ENCODE assay signal across 8 cellular contexts in the genomic region with DNA sequence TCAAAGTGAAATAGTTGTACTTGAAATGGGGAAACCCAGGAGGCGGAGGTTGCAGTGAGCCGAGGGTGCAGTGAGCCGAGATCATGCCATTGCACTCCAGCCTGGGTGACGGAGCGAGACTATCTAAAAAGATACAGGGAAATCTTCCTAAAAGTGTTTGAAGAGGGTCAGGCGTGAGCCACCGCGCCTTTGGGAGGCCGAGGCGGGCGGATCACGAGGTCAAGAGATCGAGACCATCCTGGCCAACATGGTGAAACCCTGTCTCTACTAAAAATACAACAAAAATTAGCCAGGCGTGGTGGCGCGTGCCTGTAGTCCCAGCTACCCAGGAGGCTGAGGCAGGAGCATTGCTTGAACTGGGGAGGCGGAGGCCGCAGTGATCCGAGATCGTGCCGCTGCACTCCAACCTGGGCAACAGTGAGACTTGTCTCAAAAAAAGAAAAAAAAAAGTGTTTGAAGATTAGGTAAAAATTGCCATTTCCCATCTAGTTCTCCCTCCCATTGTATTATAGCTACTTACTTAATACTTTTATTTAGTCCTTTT. TPM values are rescaled to one million over a fixed set of nuclear protein-coding genes. Genes with fewer than 3 reads are reported as not detected.
DNase-seq lines count a peak whose midpoint lies in the region; ATAC-seq and TF ChIP-seq lines count a peak whose summit lies in the region.
"Not testable (repeated sequence)": the region's sequence is repeated elsewhere in the genome, so short reads cannot be mapped to it uniquely, and the experiment has no call there.
"Had no signal": no experiment of that assay in that cellular context is flagged by ENCODE, and none has a peak within 500 bp of the region (broad histone marks: within the 10 kb centered on the region; RNA-seq: fewer than 3 reads in every experiment).

No MANE protein-coding gene starts in this region.

- peak overlapping the region; percentile 93 for H3K27ac Mint-ChIP-seq in WTC11
- H3K27ac Mint-ChIP-seq in endothelial cell (ENCODE audit: unreplicated experiment); neural crest cell (ENCODE audit: unreplicated experiment): not testable (repeated sequence)
- peak overlapping the region; percentile 73 for H3K27ac Mint-ChIP-seq in type B pancreatic cell

- not testable (repeated sequence) for H3K27me3 Mint-ChIP-seq in WTC11 (ENCODE audit: low read depth); neural crest cell (ENCODE audit: low read depth)
- H3K27me3 Mint-ChIP-seq in endothelial cell (ENCODE audit: unreplicated experiment) (peaks cover 13% of the 10 kb centered on the region), type B pancreatic cell (peaks cover 25% of the 10 kb centered on the region)

- H3K4me3 ChIP-seq in HUES6 (ENCODE audit: low read depth, low read length) (peak overlapping the region; percentile 98), iPS-20b (ENCODE audit: low read length) (peak overlapping the region; percentile 93)

- DNase-seq in GF-D8 (lab: John Stamatoyannopoulos, UW), result peak; percentile 41
- not testable (repeated sequence) for DNase-seq in WTC11 (ENCODE audit: low spot score); endothelial cell (ENCODE audit: low spot score); neural crest cell (ENCODE audit: low read depth, low spot score); type B pancreatic cell (ENCODE audit: extremely low spot score, unreplicated experiment)

- not testable (repeated sequence) for H3K27me3 ChIP-seq in HUES6 (ENCODE audit: control insufficient read depth, insufficient read depth, low read length); iPS-20b (ENCODE audit: insufficient read depth, low read length)

- H3K9me3 Mint-ChIP-seq in WTC11; endothelial cell (ENCODE audit: unreplicated experiment); neural crest cell; type B pancreatic cell: not testable (repeated sequence)

- not testable (repeated sequence) for H3K9ac ChIP-seq in HUES6 (ENCODE audit: low read length); iPS-20b (ENCODE audit: low read depth, low read length)

- POLR2A ChIA-PET in WTC11 (lab: Charles Lee), result interaction anchor here (0.6 kb wide), 1 partner anchor 85 kb away, joined by 3 read pairs; no protein-coding TSS in a partner anchor

- H3K4me1 ChIP-seq in HUES6 (ENCODE audit: control insufficient read depth, insufficient read depth, low read length) (peaks cover 50% of the 10 kb centered on the region), iPS-20b (ENCODE audit: insufficient read depth, low read length) (peaks cover 28% of the 10 kb centered on the region)

- not testable (repeated sequence) for ATAC-seq in WTC11

- peaks cover 67% of the 10 kb centered on the region for H3K36me3 ChIP-seq in HUES6 (ENCODE audit: control insufficient read depth, insufficient read depth, low read length)
- peaks cover 83% of the 10 kb centered on the region for H3K36me3 ChIP-seq in iPS-20b (ENCODE audit: insufficient read depth, low read depth, low read length)

- not testable (repeated sequence) for H3K27ac ChIP-seq in HUES6 (ENCODE audit: low read depth, low read length); iPS-20b (ENCODE audit: low read length)

- CTCF ChIA-PET in WTC11 (lab: Charles Lee), result not testable (repeated sequence)

- TF ChIP-seq CTCF in WTC11 (IDR thresholded peaks at IDR 0.05); endothelial cell (IDR thresholded peaks at IDR 0.05; ENCODE audit: unreplicated experiment); neural crest cell (conservative IDR thresholded peaks at IDR 0.05); type B pancreatic cell (conservative IDR thresholded peaks at IDR 0.05): not testable (repeated sequence)

- H3K9me3 ChIP-seq in HUES6 (ENCODE audit: control insufficient read depth, insufficient read depth, low read depth, low read length); iPS-20b (ENCODE audit: insufficient read depth, low read depth, low read length): not testable (repeated sequence)

- H3K4me1 Mint-ChIP-seq in WTC11 (peaks cover 74% of the 10 kb centered on the region), endothelial cell (ENCODE audit: unreplicated experiment) (peaks cover 56% of the 10 kb centered on the region), neural crest cell (peaks cover 83% of the 10 kb centered on the region), type B pancreatic cell (ENCODE audit: unreplicated experiment) (peaks cover 52% of the 10 kb centered on the region)

- H3K4me3 Mint-ChIP-seq in WTC11 (peak overlapping the region; percentile 100), endothelial cell (ENCODE audit: unreplicated experiment) (peak overlapping the region; percentile 87), neural crest cell (peak overlapping the region; percentile 92), type B pancreatic cell (peak overlapping the region; percentile 67)

- peaks cover 55% of the 10 kb centered on the region for H3K36me3 Mint-ChIP-seq in WTC11
- peaks cover 21% of the 10 kb centered on the region for H3K36me3 Mint-ChIP-seq in endothelial cell (ENCODE audit: low read depth, unreplicated experiment)
- H3K36me3 Mint-ChIP-seq in neural crest cell (ENCODE audit: low read depth), result peaks cover 25% of the 10 kb centered on the region
- H3K36me3 Mint-ChIP-seq in type B pancreatic cell, result peaks cover 23% of the 10 kb centered on the region

RNA-seq across cellular contexts. Expression of gene TRIM71, which starts 5.9 kb away (rescaled TPM):
- total RNA-seq in WTC11 (2021) (237 to 274 TPM (median 238 TPM) in 3 replicates), endothelial cell (ENCODE audit: unreplicated experiment) (74.0 TPM), neural crest cell (92.4 and 95.2 TPM in 2 replicates), type B pancreatic cell (ENCODE audit: low replicate concordance) (11.2 and 26.5 TPM in 2 replicates)
- total RNA-seq: HT-29 had no signal
